In genomic region chr7:95886501-95887090, GRCh38 we compare ENCODE assay signal across 10 cellular contexts.
DNase-seq lines count a peak whose midpoint lies in the region; ATAC-seq, FAIRE-seq and TF ChIP-seq lines count a peak whose summit lies in the region.
"Had no signal": no experiment of that assay in that cellular context is flagged by ENCODE, and none has a peak within 500 bp of the region (broad histone marks: within the 10 kb centered on the region; RNA-seq: fewer than 3 reads in every experiment).

No MANE protein-coding gene starts in this region.

- H3K27ac Mint-ChIP-seq in astrocyte (ENCODE audit: unreplicated experiment): peak overlapping the region; percentile 6
- H3K27ac Mint-ChIP-seq: stimulated activated naive B cell treated with anti-CD40 and anti-IgM and Interleukin-4, amounts not matched to agents 10 μg/mL and 1 μg/mL and 100 μg/mL, for 72 hours had no signal

- no peaks in the 10 kb centered on the region for H3K27me3 Mint-ChIP-seq in astrocyte (ENCODE audit: low read depth, unreplicated experiment)

- no peaks in the 10 kb centered on the region for H3K4me1 ChIP-seq in astrocyte (ENCODE audit: insufficient read depth, low read length)
- H3K4me1 ChIP-seq in adrenal gland (replicated peaks in 1 of 2): no peaks in the 10 kb centered on the region

- DNase-seq in ELR (ENCODE audit: low read depth) (peak; percentile 9), NCI-H146 treated with DMSO at 0.1 percent for 48 hours (lab: John Stamatoyannopoulos, UW; ENCODE audit: unreplicated experiment) (peak; percentile 69), astrocyte (ENCODE audit: low read depth) (no peak), lung microvascular endothelial cell (ENCODE audit: low read depth in 2 of 2) (peak; percentile 82 to 89), adrenal gland (no peak)
- DNase-seq: GDM1; stimulated activated naive B cell treated with anti-CD40 and anti-IgM and Interleukin-4, amounts not matched to agents 10 μg/mL and 1 μg/mL and 100 μg/mL, for 72 hours had no signal

- H3K9ac ChIP-seq in astrocyte (ENCODE audit: low read length): no peak overlapping the region

- H3K27ac ChIP-seq in astrocyte (ENCODE audit: low read depth, low read length) (no peak overlapping the region), adrenal gland (no peak overlapping the region)

- no peaks in the 10 kb centered on the region for H3K79me2 ChIP-seq in astrocyte (ENCODE audit: insufficient read depth, low read length)

- no peaks in the 10 kb centered on the region for H3K36me3 ChIP-seq in astrocyte (ENCODE audit: insufficient read depth, low read length)
- H3K36me3 ChIP-seq in adrenal gland (replicated peaks in 1 of 2): no peaks in the 10 kb centered on the region

- no peaks in the 10 kb centered on the region for H4K20me1 ChIP-seq in astrocyte (ENCODE audit: insufficient read depth, low read length)

- 28 to 35% (median 32%) methylated on average over 4 of the region's 4 CpGs for WGBS in adrenal gland, 4 donors

- intact Hi-C loops in adrenal gland (cut with DNase I): no loop called here

- no peak for TF ChIP-seq POLR2A in adrenal gland (IDR thresholded peaks at IDR 0.05)

- FAIRE-seq in astrocyte (lab: Jason Lieb, UNC): no peak

- no peak overlapping the region for H3K4me3 ChIP-seq in astrocyte (ENCODE audit: insufficient read depth, low read depth, low read length)
- H3K4me3 ChIP-seq in adrenal gland: no peak overlapping the region

- H3K36me3 Mint-ChIP-seq in astrocyte (ENCODE audit: low read depth, unreplicated experiment): peaks cover 1% of the 10 kb centered on the region
- H3K36me3 Mint-ChIP-seq: stimulated activated naive B cell treated with anti-CD40 and anti-IgM and Interleukin-4, amounts not matched to agents 10 μg/mL and 1 μg/mL and 100 μg/mL, for 72 hours had no signal

- H3K27me3 ChIP-seq in astrocyte (ENCODE audit: insufficient read depth, low read length) (no peaks in the 10 kb centered on the region), adrenal gland (no peaks in the 10 kb centered on the region)

- no peak for TF ChIP-seq CTCF in astrocyte (IDR thresholded peaks at IDR 0.05; ENCODE audit: insufficient read depth, low read depth, low read length)
- no peak for TF ChIP-seq CTCF in adrenal gland (IDR thresholded peaks at IDR 0.05)

- H2AFZ ChIP-seq in astrocyte (ENCODE audit: low read depth, low read length): no peak overlapping the region

- ATAC-seq in GM21576 (IDR thresholded peaks at IDR 0.05; ENCODE audit: unreplicated experiment) (no peak), HG03521 (IDR thresholded peaks at IDR 0.05; ENCODE audit: unreplicated experiment) (no peak), HG03378 (IDR thresholded peaks at IDR 0.05; ENCODE audit: unreplicated experiment) (no peak)
- ATAC-seq: stimulated activated naive B cell treated with anti-CD40 and anti-IgM and Interleukin-4, amounts not matched to agents 10 μg/mL and 1 μg/mL and 100 μg/mL, for 72 hours had no signal

- no peak overlapping the region for H3K4me3 Mint-ChIP-seq in astrocyte (ENCODE audit: unreplicated experiment)
- H3K4me3 Mint-ChIP-seq: stimulated activated naive B cell treated with anti-CD40 and anti-IgM and Interleukin-4, amounts not matched to agents 10 μg/mL and 1 μg/mL and 100 μg/mL, for 72 hours had no signal

- H3K4me1 Mint-ChIP-seq in astrocyte (ENCODE audit: low read depth, unreplicated experiment): peaks cover 9% of the 10 kb centered on the region
- H3K4me1 Mint-ChIP-seq: stimulated activated naive B cell treated with anti-CD40 and anti-IgM and Interleukin-4, amounts not matched to agents 10 μg/mL and 1 μg/mL and 100 μg/mL, for 72 hours had no signal

- H3K4me2 ChIP-seq in astrocyte (ENCODE audit: low read length): peak overlapping the region; percentile 30

- H3K9me3 ChIP-seq in astrocyte (ENCODE audit: insufficient read depth, low read depth, low read length): no peaks in the 10 kb centered on the region
- no peaks in the 10 kb centered on the region for H3K9me3 ChIP-seq in adrenal gland (replicated peaks in 1 of 3)

- H3K9me3 Mint-ChIP-seq in astrocyte (ENCODE audit: unreplicated experiment): no peaks in the 10 kb centered on the region
- H3K9me3 Mint-ChIP-seq: stimulated activated naive B cell treated with anti-CD40 and anti-IgM and Interleukin-4, amounts not matched to agents 10 μg/mL and 1 μg/mL and 100 μg/mL, for 72 hours had no signal

Comparison
In these comparisons a context has a peak if more than half of its experiments do, and no peak if none do; other contexts are left out.
1. DNase-seq: peak in ELR (single experiment), NCI-H146 treated with DMSO at 0.1 percent for 48 hours (single experiment) and lung microvascular endothelial cell (2 of 2); none in astrocyte (single experiment) and adrenal gland (0 of 7).